ENCODE assay signal across 19 cellular contexts in the genomic region with DNA sequence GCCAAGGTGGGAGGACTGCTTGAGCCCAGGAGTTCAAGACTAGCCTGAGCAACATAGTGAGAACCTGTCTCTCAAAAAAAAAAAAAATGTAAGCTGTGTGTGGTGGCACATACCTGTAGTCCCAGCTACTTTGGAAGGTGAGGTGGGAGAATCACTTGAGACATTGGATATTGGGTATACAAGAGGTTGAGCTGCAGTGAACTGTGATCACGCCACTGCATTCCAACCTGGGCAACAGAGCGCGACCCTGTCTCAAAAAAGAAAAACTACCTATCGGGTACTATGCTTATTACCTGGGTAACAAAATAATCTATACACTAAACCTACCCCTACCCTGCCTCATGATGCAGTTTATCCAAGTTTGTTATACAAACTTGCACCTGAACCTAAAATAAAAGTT.
DNase-seq lines count a peak whose midpoint lies in the region; ATAC-seq, FAIRE-seq and TF ChIP-seq lines count a peak whose summit lies in the region.
"Had no signal": no experiment of that assay in that cellular context is flagged by ENCODE, and none has a peak within 500 bp of the region (broad histone marks: within the 10 kb centered on the region; RNA-seq: fewer than 3 reads in every experiment).

No MANE protein-coding gene starts in this region.

- H3K79me2 ChIP-seq in GM12878 (ENCODE audit: control insufficient read depth, insufficient read depth, low read length): no peaks in the 10 kb centered on the region

- H3K27ac ChIP-seq in GM12878 (ENCODE audit: control insufficient read depth, insufficient read depth) (no peak overlapping the region), thyroid gland (no peak overlapping the region), prostate gland (no peak overlapping the region)
- H3K27ac ChIP-seq: BLaER1 treated with 17β-estradiol and CSF1 and Interleukin-3, amounts not matched to agents 10 nM and 100 nM had no signal

- no peaks in the 10 kb centered on the region for H3K9me3 Mint-ChIP-seq in HFFc6
- H3K9me3 Mint-ChIP-seq in mesothelial cell of epicardium: no peaks in the 10 kb centered on the region
- H3K9me3 Mint-ChIP-seq: CD8-positive, alpha-beta T cell; GM23338 had no signal

- CTCF ChIA-PET in GM12878 (lab: Yijun Ruan, JAX): interaction anchor here (0.6 to 1.5 kb wide), 3 partner anchors 15 to 340 kb away, joined by 3 to 6 read pairs (median 5); no protein-coding TSS in a partner anchor

- no peak overlapping the region for H2AFZ ChIP-seq in GM12878 (ENCODE audit: control insufficient read depth, low read depth, low read length)
- H2AFZ ChIP-seq: GM23338 had no signal

- TF ChIP-seq EP300 in GM12878 (IDR thresholded peaks at IDR 0.05; ENCODE audit: borderline replicate concordance in 1 of 2, control insufficient read depth in 1 of 2, low read depth in 2 of 2, low read length in 2 of 2): no peak

- SMC1A ChIA-PET in GM12878 (lab: Charles Lee; ENCODE audit: uncharacterized antibody, unreplicated experiment): interaction anchor here (0.6 to 3.3 kb wide), 4 partner anchors 11 to 126 kb away, joined by 3 to 10 read pairs (median 4); no protein-coding TSS in a partner anchor

- no peak for FAIRE-seq in GM12878 (lab: Jason Lieb, UNC)
- FAIRE-seq: H54, HepG2 had no signal

- DNase-seq in HFFc6 (no peak), GM12878 (ENCODE audit: low read depth, low spot score) (no peak), mesothelial cell of epicardium (ENCODE audit: low spot score in 2 of 2, unreplicated experiment in 2 of 2) (no peak), thyroid gland (peak; percentile 35 to 50), NAMALWA (ENCODE audit: low spot score) (no peak), prostate gland (ENCODE audit: low spot score) (no peak)
- DNase-seq: 8988T; Calu3; CD8-positive, alpha-beta T cell; DMS79 treated with DMSO at 0.1 percent for 48 hours; GF-D8 had no signal

- no peak overlapping the region for H3K4me3 ChIP-seq in GM12878
- H3K4me3 ChIP-seq in thyroid gland (replicated peaks in 1 of 3): no peak overlapping the region
- no peak overlapping the region for H3K4me3 ChIP-seq in prostate gland
- H3K4me3 ChIP-seq: BLaER1 treated with 17β-estradiol and CSF1 and Interleukin-3, amounts not matched to agents 10 nM and 100 nM; GM23338 had no signal

- no peak overlapping the region for H3K9ac ChIP-seq in GM12878 (ENCODE audit: control insufficient read depth, insufficient read depth, low read length)
- H3K9ac ChIP-seq: BLaER1 treated with 17β-estradiol and CSF1 and Interleukin-3, amounts not matched to agents 10 nM and 100 nM had no signal

- TF ChIP-seq POLR2A in GM12878 (IDR thresholded peaks at IDR 0.05; ENCODE audit: low read depth, low read length): no peak
- no peak for TF ChIP-seq POLR2A in thyroid gland (IDR thresholded peaks at IDR 0.05)
- TF ChIP-seq POLR2A in prostate gland (IDR thresholded peaks at IDR 0.05): no peak

- TF ChIP-seq CTCF in HFFc6 (IDR thresholded peaks at IDR 0.05) (no peak), GM12878 (IDR thresholded peaks at IDR 0.05 in 2 of 3, conservative IDR thresholded peaks at IDR 0.05 in 1 of 3; ENCODE audit: control insufficient read depth in 2 of 3, extremely low read depth in 1 of 3, insufficient read depth in 1 of 3, low read depth in 3 of 3, low read length in 3 of 3) (no peak), mesothelial cell of epicardium (IDR thresholded peaks at IDR 0.05; ENCODE audit: unreplicated experiment) (no peak), thyroid gland (IDR thresholded peaks at IDR 0.05) (no peak), prostate gland (IDR thresholded peaks at IDR 0.05) (no peak)

- H3K4me1 Mint-ChIP-seq in HFFc6 (ENCODE audit: low read depth) (peaks cover 23% of the 10 kb centered on the region), mesothelial cell of epicardium (peaks cover 38% of the 10 kb centered on the region)
- H3K4me1 Mint-ChIP-seq: B cell, IgD-negative memory B cell had no signal

- H3K4me2 ChIP-seq in GM12878 (ENCODE audit: control insufficient read depth, insufficient read depth): no peak overlapping the region
- H3K4me2 ChIP-seq: BLaER1 treated with 17β-estradiol and CSF1 and Interleukin-3, amounts not matched to agents 10 nM and 100 nM; GM23338 had no signal

- no TSS peak for BruUV-seq in GM12878 (replicated peaks; lab: Mats Ljungman, UMichigan)

- peaks cover 4% of the 10 kb centered on the region; the same call in 1 of the 2 replicates for H3K4me1 ChIP-seq in GM12878 (ENCODE audit: control insufficient read depth, insufficient read depth, low read length)
- peaks cover 2 to 18% of the 10 kb centered on the region in 2 donors for H3K4me1 ChIP-seq in thyroid gland
- H3K4me1 ChIP-seq in prostate gland (replicated peaks): no peaks in the 10 kb centered on the region

- H3K36me3 Mint-ChIP-seq in HFFc6 (ENCODE audit: low read depth): peaks cover 34% of the 10 kb centered on the region
- H3K36me3 Mint-ChIP-seq in mesothelial cell of epicardium: peaks cover 23% of the 10 kb centered on the region

- no peaks in the 10 kb centered on the region; the same call in 1 of the 2 replicates for H3K27me3 Mint-ChIP-seq in HFFc6 (ENCODE audit: insufficient read depth)
- no peaks in the 10 kb centered on the region for H3K27me3 Mint-ChIP-seq in mesothelial cell of epicardium (ENCODE audit: low read depth)
- H3K27me3 Mint-ChIP-seq: B cell, IgD-negative memory B cell had no signal

- H3K36me3 ChIP-seq in GM12878 (ENCODE audit: control insufficient read depth in 2 of 2, insufficient read depth in 2 of 2, low read length in 1 of 2) (no peaks in the 10 kb centered on the region), thyroid gland (no peaks in the 10 kb centered on the region), prostate gland (no peaks in the 10 kb centered on the region)

- TF ChIP-seq RAD21 in GM12878 (IDR thresholded peaks at IDR 0.05; ENCODE audit: insufficient read depth, low read depth, low read length): no peak

- in situ Hi-C loops in GM12878 (cut with MboI): no loop called here

- POLR2A ChIA-PET in GM12878 (lab: Charles Lee): interaction anchor here (0.7 kb wide), 1 partner anchor 10 kb away, joined by 4 read pairs; no protein-coding TSS in a partner anchor

- intact Hi-C loops in GM12878 (cut with micrococcal nuclease; ENCODE audit: unreplicated experiment) (no loop called here), thyroid gland (cut with DNase I) (no loop called here), prostate gland (cut with DNase I) (loop anchor here (10.0 kb wide), 1 partner anchor 107 kb away; no protein-coding TSS in a partner anchor)

- H3K27me3 ChIP-seq in GM12878 (replicated peaks in 1 of 2; ENCODE audit: control insufficient read depth in 2 of 2, insufficient read depth in 2 of 2, low read length in 1 of 2) (no peaks in the 10 kb centered on the region), thyroid gland (no peaks in the 10 kb centered on the region), prostate gland (replicated peaks; ENCODE audit: insufficient read depth) (no peaks in the 10 kb centered on the region)
- H3K27me3 ChIP-seq: BLaER1 treated with 17β-estradiol and CSF1 and Interleukin-3, amounts not matched to agents 10 nM and 100 nM had no signal

- 96% methylated on average over 4 of the region's 4 CpGs for WGBS in GM12878 (ENCODE audit: insufficient coverage, insufficient replicate concordance, low lambda C conversion rate, missing lambda C conversion rate)
- WGBS in thyroid gland, 2 donors: 50 to 62% methylated on average over 4 of the region's 4 CpGs
- 97% methylated on average over 4 of the region's 4 CpGs for WGBS in prostate gland

- peak overlapping the region; percentile 97 for H3K27ac Mint-ChIP-seq in HFFc6
- H3K27ac Mint-ChIP-seq in mesothelial cell of epicardium: peak overlapping the region; percentile 47
- H3K27ac Mint-ChIP-seq: B cell; CD8-positive, alpha-beta T cell; GM23338; IgD-negative memory B cell had no signal

- no peaks in the 10 kb centered on the region for H4K20me1 ChIP-seq in GM12878 (ENCODE audit: control insufficient read depth, insufficient read depth)
- H4K20me1 ChIP-seq: BLaER1 treated with 17β-estradiol and CSF1 and Interleukin-3, amounts not matched to agents 10 nM and 100 nM had no signal

- ATAC-seq in GM12878 (no peak), GM19397 (IDR thresholded peaks at IDR 0.05; ENCODE audit: unreplicated experiment) (no peak)
- ATAC-seq: CD8-positive, alpha-beta T cell; GM23338; HCT116; HepG2 had no signal

- RAD21 ChIA-PET in GM12878 (lab: Charles Lee; ENCODE audit: unreplicated experiment): no interaction called here

- peaks cover 1% of the 10 kb centered on the region; the same call in 1 of the 3 replicates for H3K9me3 ChIP-seq in GM12878 (replicated peaks; ENCODE audit: control insufficient read depth, insufficient read depth, low read length)
- no peaks in the 10 kb centered on the region for H3K9me3 ChIP-seq in thyroid gland
- no peaks in the 10 kb centered on the region for H3K9me3 ChIP-seq in prostate gland

- H3K4me3 Mint-ChIP-seq in HFFc6 (no peak overlapping the region), mesothelial cell of epicardium (no peak overlapping the region)
- H3K4me3 Mint-ChIP-seq: B cell; CD8-positive, alpha-beta T cell; GM23338; IgD-negative memory B cell had no signal

TF ChIP-seq in GM12878, 131 proteins besides CTCF, POLR2A, EP300 and RAD21:
- TF ChIP-seq MTA2 (IDR thresholded peaks at IDR 0.05; ENCODE audit: low read depth): no peak
- 0 out of 2 replicates have a peak, but pooled peaks have one; percentile 15 for TF ChIP-seq PAX5 (IDR thresholded peaks at IDR 0.05; ENCODE audit: borderline replicate concordance, low read depth, low read length)
TF ChIP-seq in GM12878: peak in this region for 1.

Comparison
In these comparisons a context has a peak if more than half of its experiments do, and no peak if none do; other contexts are left out.
1. DNase-seq: peak in thyroid gland (2 of 2); none in HFFc6 (single experiment), GM12878 (single experiment), mesothelial cell of epicardium (0 of 2), NAMALWA (single experiment) and prostate gland (single experiment).